In genomic region chr6:31834704-31835375, GRCh38 we compare ENCODE assay signal across 8 cellular contexts. TPM values are rescaled to one million over a fixed set of nuclear protein-coding genes. Genes with fewer than 3 reads are reported as not detected.
A peak's percentile ranks its signal among the peaks of the same experiment; 100 is the strongest.
DNase-seq lines count a peak whose midpoint lies in the region; ATAC-seq and TF ChIP-seq lines count a peak whose summit lies in the region.

No MANE protein-coding gene starts in this region.

- peak overlapping the region; percentile 97 for H3K4me2 ChIP-seq in SU-DHL-6 (ENCODE audit: low read depth, low read length, poor library complexity, severe bottlenecking)

- peak overlapping the region; percentile 84 for H3K4me3 Mint-ChIP-seq in activated naive CD8-positive, alpha-beta T cell treated with anti-CD3 and anti-CD28 coated beads, Interleukin-2, amount 10 ng/mL, durations not matched to agents 7 days and 5 days
- peak overlapping the region; percentile 98 for H3K4me3 Mint-ChIP-seq in type B pancreatic cell

- H4K20me1 ChIP-seq in SU-DHL-6 (ENCODE audit: low read depth, low read length) = peaks cover 25% of the 10 kb centered on the region

- H2AFZ ChIP-seq in SU-DHL-6 (ENCODE audit: low read depth, low read length, severe bottlenecking) = peak overlapping the region; percentile 79

- H3K36me3 Mint-ChIP-seq in activated naive CD8-positive, alpha-beta T cell treated with anti-CD3 and anti-CD28 coated beads, Interleukin-2, amount 10 ng/mL, durations not matched to agents 7 days and 5 days = peaks cover 40% of the 10 kb centered on the region
- H3K36me3 Mint-ChIP-seq in type B pancreatic cell = peaks cover 37% of the 10 kb centered on the region

- peaks cover 94% of the 10 kb centered on the region for H3F3A ChIP-seq in SU-DHL-6 (ENCODE audit: insufficient read depth)

- POLR2A ChIA-PET in activated naive CD8-positive, alpha-beta T cell treated with anti-CD3 and anti-CD28 coated beads, Interleukin-2, amount 10 ng/mL, durations not matched to agents 7 days and 5 days (lab: Charles Lee) = interaction anchor here (0.6 to 3.1 kb wide), 21 partner anchors 8 to 340 kb away, joined by 3 to 30 read pairs (median 4); partner anchors contain the start of genes ABHD16A, ATP6V1G2, BAG6 and CLIC1

- H3K9me3 ChIP-seq in SU-DHL-6 (ENCODE audit: insufficient read depth, low read length) (no peaks in the 10 kb centered on the region), heart right ventricle (no peaks in the 10 kb centered on the region)

- peaks cover 27 to 79% (median 62%) of the 10 kb centered on the region in 9 donors for H3K4me1 ChIP-seq in heart right ventricle

- peaks cover 63% of the 10 kb centered on the region for H3K79me2 ChIP-seq in SU-DHL-6 (ENCODE audit: insufficient read depth, low read length)

- no peaks in the 10 kb centered on the region for H3K9me3 Mint-ChIP-seq in activated naive CD8-positive, alpha-beta T cell treated with anti-CD3 and anti-CD28 coated beads, Interleukin-2, amount 10 ng/mL, durations not matched to agents 7 days and 5 days
- no peaks in the 10 kb centered on the region for H3K9me3 Mint-ChIP-seq in type B pancreatic cell

- H3K36me3 ChIP-seq in SU-DHL-6 (ENCODE audit: low read length) (peaks cover 43% of the 10 kb centered on the region), heart right ventricle (peaks cover 0 to 39% (median 32%) of the 10 kb centered on the region in 9 donors)

- H3K27me3 ChIP-seq in SU-DHL-6 (ENCODE audit: low read length) = no peaks in the 10 kb centered on the region
- no peaks in the 10 kb centered on the region for H3K27me3 ChIP-seq in heart right ventricle

- H3K4me3 ChIP-seq in LNCaP clone FGC (ENCODE audit: low read depth, low read length) (peak overlapping the region; percentile 80), SU-DHL-6 (ENCODE audit: insufficient read depth, low read length, poor library complexity, severe bottlenecking) (peak overlapping the region; percentile 92), heart right ventricle (peak overlapping the region; percentile 84 to 100 (median 93))

- H3K27ac ChIP-seq in SU-DHL-6 (ENCODE audit: low read depth, low read length) (peak overlapping the region; percentile 90), heart right ventricle (peak overlapping the region; percentile 89 to 98 (median 96))

- peak; percentile 52 for ATAC-seq in activated naive CD8-positive, alpha-beta T cell treated with anti-CD3 and anti-CD28 coated beads, Interleukin-2, amount 10 ng/mL, durations not matched to agents 7 days and 5 days (ENCODE audit: low read depth)
- ATAC-seq in heart right ventricle = peak; percentile 70 to 84 (median 82)

- peak overlapping the region; percentile 96 for H3K9ac ChIP-seq in SU-DHL-6 (ENCODE audit: low read length)

- DNase-seq in SHP77 (lab: John Stamatoyannopoulos, UW) = peak; percentile 58 to 79
- no peak for DNase-seq in SHP77 treated with DMSO at 0.1 percent for 48 hours (lab: John Stamatoyannopoulos, UW)
- no peak for DNase-seq in LNCaP clone FGC (ENCODE audit: low read depth)
- peak; percentile 81 for DNase-seq in activated naive CD8-positive, alpha-beta T cell treated with anti-CD3 and anti-CD28 coated beads, Interleukin-2, amount 10 ng/mL, durations not matched to agents 7 days and 5 days
- peak; percentile 71 to 81 for DNase-seq in heart right ventricle
- DNase-seq in pons (ENCODE audit: low spot score) = peak; percentile 91
- DNase-seq in type B pancreatic cell (ENCODE audit: extremely low spot score, unreplicated experiment) = peak; percentile 82

- WGBS in heart right ventricle, 2 donors = 0 to 1% methylated on average over 37 of the region's 37 CpGs

- H3K4me1 Mint-ChIP-seq in activated naive CD8-positive, alpha-beta T cell treated with anti-CD3 and anti-CD28 coated beads, Interleukin-2, amount 10 ng/mL, durations not matched to agents 7 days and 5 days = peaks cover 34% of the 10 kb centered on the region
- H3K4me1 Mint-ChIP-seq in type B pancreatic cell (ENCODE audit: unreplicated experiment) = peaks cover 46% of the 10 kb centered on the region

- TF ChIP-seq CTCF in LNCaP clone FGC (IDR thresholded peaks at IDR 0.05; ENCODE audit: control insufficient read depth, extremely low read depth, insufficient read depth) = no peak
- no peak for TF ChIP-seq CTCF in SU-DHL-6 (IDR thresholded peaks at IDR 0.05; ENCODE audit: insufficient read depth, low read length, poor library complexity, severe bottlenecking)
- no peak for TF ChIP-seq CTCF in heart right ventricle (IDR thresholded peaks at IDR 0.05)
- no peak for TF ChIP-seq CTCF in type B pancreatic cell (conservative IDR thresholded peaks at IDR 0.05)

- intact Hi-C loops in heart right ventricle (cut with DNase I) = loop anchor here (2.0 to 10.0 kb wide), 16 partner anchors 28 to 290 kb away; partner anchors contain the start of genes LY6G5C (in 7 of the 10), VWA7 (in 4 of the 10), CLIC1 (in 3 of the 10) and DDAH2 (in 3 of the 10)

- no peaks in the 10 kb centered on the region for H3K9me2 ChIP-seq in SU-DHL-6 (replicated peaks; ENCODE audit: insufficient read depth, low read length)

- peak overlapping the region; percentile 93 for H3K27ac Mint-ChIP-seq in activated naive CD8-positive, alpha-beta T cell treated with anti-CD3 and anti-CD28 coated beads, Interleukin-2, amount 10 ng/mL, durations not matched to agents 7 days and 5 days
- peak overlapping the region; percentile 99 for H3K27ac Mint-ChIP-seq in type B pancreatic cell

- H3K27me3 Mint-ChIP-seq in activated naive CD8-positive, alpha-beta T cell treated with anti-CD3 and anti-CD28 coated beads, Interleukin-2, amount 10 ng/mL, durations not matched to agents 7 days and 5 days = no peaks in the 10 kb centered on the region
- H3K27me3 Mint-ChIP-seq in type B pancreatic cell = no peaks in the 10 kb centered on the region

RNA-seq across cellular contexts. Expression of gene HSPA1B, which starts 7.3 kb away (rescaled TPM):
- total RNA-seq in activated naive CD8-positive, alpha-beta T cell treated with anti-CD3 and anti-CD28 coated beads, Interleukin-2, amount 10 ng/mL, durations not matched to agents 7 days and 5 days = 10 to 100 TPM; 49.0 to 55.7 TPM
- total RNA-seq in heart right ventricle (100 to 1,000 TPM; 126 to 258 (median 169) TPM), type B pancreatic cell (ENCODE audit: low replicate concordance) (132 and 252 TPM in 2 replicates)
- polyA plus RNA-seq in heart right ventricle = 100 to 1,000 TPM in 1 of 2 donors, 10 to 100 TPM in 1; 16.9 to 122 TPM

RNA-seq across cellular contexts. Expression of gene HSPA1A, which starts 19.5 kb away (rescaled TPM):
- 10 to 100 TPM; 62.2 to 63.5 TPM for total RNA-seq in activated naive CD8-positive, alpha-beta T cell treated with anti-CD3 and anti-CD28 coated beads, Interleukin-2, amount 10 ng/mL, durations not matched to agents 7 days and 5 days
- total RNA-seq in heart right ventricle (100 to 1,000 TPM; 202 to 679 (median 259) TPM), type B pancreatic cell (ENCODE audit: low replicate concordance) (45.7 and 54.7 TPM in 2 replicates)
- 100 to 1,000 TPM; 113 to 166 TPM for polyA plus RNA-seq in heart right ventricle

RNA-seq across cellular contexts. Expression of gene HSPA1L, which starts 19.8 kb away (rescaled TPM):
- 1 to 10 TPM; 3.3 to 4.5 TPM for total RNA-seq in activated naive CD8-positive, alpha-beta T cell treated with anti-CD3 and anti-CD28 coated beads, Interleukin-2, amount 10 ng/mL, durations not matched to agents 7 days and 5 days
- total RNA-seq in heart right ventricle = 1 to 10 TPM; 1.1 to 2.9 (median 1.9) TPM
- 1 to 10 TPM in 1 of 2 donors, under 1 TPM in 1; 0.80 to 1.4 TPM for polyA plus RNA-seq in heart right ventricle
- 1.8 and 1.9 TPM in 2 replicates for total RNA-seq in type B pancreatic cell (ENCODE audit: low replicate concordance)

RNA-seq across cellular contexts. Expression of gene NEU1, which starts 27.8 kb away (rescaled TPM):
- total RNA-seq in activated naive CD8-positive, alpha-beta T cell treated with anti-CD3 and anti-CD28 coated beads, Interleukin-2, amount 10 ng/mL, durations not matched to agents 7 days and 5 days = 10 to 100 TPM; 15.5 to 16.4 TPM
- total RNA-seq in heart right ventricle (10 to 100 TPM; 18.1 to 32.4 (median 22.3) TPM), type B pancreatic cell (ENCODE audit: low replicate concordance) (46.9 and 62.5 TPM in 2 replicates)
- 10 to 100 TPM; 15.7 to 48.0 TPM for polyA plus RNA-seq in heart right ventricle

RNA-seq across cellular contexts. Expression of gene LSM2, which starts 28.1 kb away (rescaled TPM):
- 10 to 100 TPM; 89.9 to 97.9 TPM for total RNA-seq in activated naive CD8-positive, alpha-beta T cell treated with anti-CD3 and anti-CD28 coated beads, Interleukin-2, amount 10 ng/mL, durations not matched to agents 7 days and 5 days
- 10 to 100 TPM; 18.9 to 27.6 (median 23.0) TPM for total RNA-seq in heart right ventricle
- 10 to 100 TPM; 17.5 to 52.0 TPM for polyA plus RNA-seq in heart right ventricle
- total RNA-seq in type B pancreatic cell (ENCODE audit: low replicate concordance) = 57.9 and 74.5 TPM in 2 replicates

Comparison
In these comparisons a context has a peak if more than half of its experiments do, and no peak if none do; other contexts are left out.
1. DNase-seq: peak in SHP77 (2 of 2), activated naive CD8-positive, alpha-beta T cell treated with anti-CD3 and anti-CD28 coated beads, Interleukin-2, amount 10 ng/mL, durations not matched to agents 7 days and 5 days (single experiment), heart right ventricle (2 of 2), pons (single experiment) and type B pancreatic cell (single experiment); none in SHP77 treated with DMSO at 0.1 percent for 48 hours (single experiment) and LNCaP clone FGC (single experiment).
2. Peak in every context shown above with its lines, with median percentiles within 50 percentile points of each other: H3K4me3 ChIP-seq.